In genomic region chr12:44848771-44849085, GRCh38 we compare ENCODE assay signal across 12 cellular contexts. TPM values are rescaled to one million over a fixed set of nuclear protein-coding genes. Genes with fewer than 3 reads are reported as not detected.
DNase-seq lines count a peak whose midpoint lies in the region; ATAC-seq, FAIRE-seq and TF ChIP-seq lines count a peak whose summit lies in the region.
"Had no signal": no experiment of that assay in that cellular context is flagged by ENCODE, and none has a peak within 500 bp of the region (broad histone marks: within the 10 kb centered on the region; RNA-seq: fewer than 3 reads in every experiment).

No MANE protein-coding gene starts in this region.

- DNase-seq in GM12891 (ENCODE audit: insufficient read length, low spot score) = no peak
- no peak for DNase-seq in activated naive CD4-positive, alpha-beta T cell treated with anti-CD3 and anti-CD28 coated beads, Interleukin-2, amount 50 U/mL, for 72 hours (ENCODE audit: low spot score in 2 of 2)
- no peak for DNase-seq in DMS 273 treated with DMSO at 0.1 percent for 48 hours (lab: John Stamatoyannopoulos, UW)
- no peak for DNase-seq in mesenteric fat pad (ENCODE audit: low spot score)
- no peak for DNase-seq in inferior parietal cortex (ENCODE audit: extremely low spot score)
- DNase-seq in cardiac septum (ENCODE audit: low spot score) = no peak
- DNase-seq: activated effector memory CD4-positive, alpha-beta T cell treated with Interleukin-2 at 50 U/mL for 16 hours; DMS79; HFFc6 had no signal

- no peaks in the 10 kb centered on the region for H3K9me3 Mint-ChIP-seq in activated naive CD4-positive, alpha-beta T cell treated with anti-CD3 and anti-CD28 coated beads, Interleukin-2, amount 50 U/mL, for 72 hours

- peak overlapping the region; percentile 94 to 99 for H3K27ac Mint-ChIP-seq in activated naive CD4-positive, alpha-beta T cell treated with anti-CD3 and anti-CD28 coated beads, Interleukin-2, amount 50 U/mL, for 72 hours
- H3K27ac Mint-ChIP-seq: HFFc6 had no signal

- H3K36me3 Mint-ChIP-seq in activated naive CD4-positive, alpha-beta T cell treated with anti-CD3 and anti-CD28 coated beads, Interleukin-2, amount 50 U/mL, for 72 hours = no peaks in the 10 kb centered on the region

- no peak for FAIRE-seq in GM12891 (lab: Jason Lieb, UNC)

- no peak for TF ChIP-seq POLR2A in GM12891 (IDR thresholded peaks at IDR 0.05; ENCODE audit: low read depth, low read length)

- intact Hi-C loops in cardiac septum (cut with DNase I) = no loop called here

- peak; percentile 16 for ATAC-seq in GM19438 (IDR thresholded peaks at IDR 0.05; ENCODE audit: low read depth, unreplicated experiment)
- peak; percentile 67 for ATAC-seq in HG03060 (IDR thresholded peaks at IDR 0.05; ENCODE audit: low read depth, unreplicated experiment)
- peak; percentile 36 to 44 for ATAC-seq in activated naive CD4-positive, alpha-beta T cell treated with anti-CD3 and anti-CD28 coated beads, Interleukin-2, amount 50 U/mL, for 72 hours
- ATAC-seq: Right ventricle myocardium inferior had no signal

TF ChIP-seq in GM12891, 5 proteins besides CTCF, POLR2A, EP300 and RAD21:
- TF ChIP-seq POU2F2 (IDR thresholded peaks at IDR 0.05; ENCODE audit: low read depth, low read length) (0 out of 2 replicates have a peak, but pooled peaks have one; percentile 45), SPI1 (IDR thresholded peaks at IDR 0.05; ENCODE audit: low read depth, low read length) (no peak)

RNA-seq across cellular contexts. Expression of gene NELL2, which starts 27.4 kb away (rescaled TPM):
- 0.27 TPM for polyA plus RNA-seq in GM12891 (2012; ENCODE audit: low read depth, missing spikeins)
- 10 to 100 TPM; 47.5 to 82.3 TPM for total RNA-seq in activated naive CD4-positive, alpha-beta T cell treated with anti-CD3 and anti-CD28 coated beads, Interleukin-2, amount 50 U/mL, for 72 hours
- total RNA-seq in mesenteric fat pad (0.71 TPM), cardiac septum (1.3 TPM)
- total RNA-seq: HFFc6, Right ventricle myocardium inferior had no signal

Comparison
In these comparisons a context has a peak if more than half of its experiments do, and no peak if none do; other contexts are left out.
1. ATAC-seq: peak in every context shown above with its lines; median percentile 67 in HG03060; 40 in activated naive CD4-positive, alpha-beta T cell treated with anti-CD3 and anti-CD28 coated beads, Interleukin-2, amount 50 U/mL, for 72 hours; 16 in GM19438.
2. RNA of gene NELL2, which starts 27.4 kb away (total RNA-seq): 47.5 to 82.3 TPM in activated naive CD4-positive, alpha-beta T cell treated with anti-CD3 and anti-CD28 coated beads, Interleukin-2, amount 50 U/mL, for 72 hours; 1.3 TPM in cardiac septum (single experiment) and 0.71 TPM in mesenteric fat pad (single experiment); every median in the first group is over 10 times any median in the second.